ENCODE assay signal across 7 cellular contexts in the genomic region with DNA sequence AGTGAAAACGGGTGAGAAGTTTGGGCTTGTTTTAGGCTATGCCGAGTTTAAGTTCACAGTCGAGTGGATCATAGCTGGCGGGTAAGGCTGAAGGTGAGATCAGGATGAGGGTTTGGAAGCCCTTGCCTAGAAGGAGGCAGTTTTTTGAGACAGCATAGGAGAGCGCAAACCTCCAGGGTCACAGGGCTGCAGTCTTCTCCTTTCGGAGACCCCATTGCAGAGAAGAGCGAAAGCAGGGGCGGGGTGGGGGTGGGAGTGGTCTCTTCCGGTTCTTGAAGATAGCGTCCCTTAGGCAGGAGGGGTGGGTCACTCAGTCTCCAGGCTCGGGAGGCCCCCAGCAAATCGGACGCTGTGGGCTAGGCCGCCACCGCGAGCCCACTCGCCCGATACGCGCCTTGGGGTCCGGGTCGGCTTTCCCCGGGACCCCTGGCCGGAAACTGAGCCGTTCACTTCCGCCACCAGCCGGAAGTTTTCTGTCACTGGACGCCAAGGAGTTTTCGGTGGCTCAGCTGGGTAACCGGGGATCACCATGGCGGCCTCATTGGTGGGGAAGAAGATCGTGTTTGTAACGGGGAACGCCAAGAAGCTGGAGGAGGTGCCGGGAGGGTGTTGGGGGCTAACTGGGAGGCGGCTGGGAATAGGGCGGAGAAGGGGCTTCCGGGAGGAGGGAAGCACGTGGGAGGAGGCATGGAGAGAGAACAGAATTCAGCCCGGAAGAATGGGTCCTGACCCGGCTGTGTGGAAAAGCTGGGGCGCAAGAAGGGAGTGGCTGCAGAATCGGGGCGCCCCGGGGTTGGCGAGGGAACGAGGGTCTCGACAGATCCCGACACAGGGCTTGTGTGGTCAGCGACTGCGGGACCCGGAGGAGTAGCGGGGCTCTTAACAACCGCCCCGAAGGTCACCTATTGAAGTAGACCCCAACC. TPM values are rescaled to one million over a fixed set of nuclear protein-coding genes. Genes with fewer than 3 reads are reported as not detected.
A peak's percentile ranks its signal among the peaks of the same experiment; 100 is the strongest.
DNase-seq lines count a peak whose midpoint lies in the region; FAIRE-seq and TF ChIP-seq lines count a peak whose summit lies in the region.

A gene (plus strand): TSS at position 476 of the 923 bp plus-strand sequence. CDS start 54 bp downstream, at position 530.

- in situ Hi-C loops in GM13977 (cut with MboI; ENCODE audit: low pct_unique_long_range_greater_than_20kb, low sequenced_read_pairs, unreplicated experiment), result no loop called here
- in situ Hi-C loops in KBM-7 (cut with MboI; ENCODE audit: low pct_unique_long_range_greater_than_20kb, low sequenced_read_pairs), result no loop called here

- no peak for FAIRE-seq in D721Med (lab: Jason Lieb, UNC)

- intact Hi-C loops in ascending aorta (cut with DNase I), result loop anchor here (10.0 kb wide), 1 partner anchor 196 kb away; a partner anchor contains a TSS

- TF ChIP-seq CTCF in GM13977 (IDR thresholded peaks at IDR 0.05; ENCODE audit: extremely low read depth, insufficient read depth, missing control alignments), result no peak
- TF ChIP-seq CTCF in ascending aorta (IDR thresholded peaks at IDR 0.05), result peak in 1 of 3 experiments; percentile 4
- no peak for TF ChIP-seq CTCF in D721Med (IDR thresholded peaks at IDR 0.05; ENCODE audit: insufficient read depth, missing control alignments)

- peak within 1 kb of the TSS; percentile 86 for H3K9ac ChIP-seq in rectal smooth muscle tissue (ENCODE audit: low read length)

- H3K27ac ChIP-seq in ascending aorta (peak within 1 kb of the TSS; percentile 84 to 92), rectal smooth muscle tissue (ENCODE audit: low read depth, low read length) (peak within 1 kb of the TSS; percentile 74)

- no peaks in the 10 kb centered on the region for H3K9me3 ChIP-seq in ascending aorta

- peak; percentile 82 for DNase-seq in GM13977 (ENCODE audit: low spot score)
- DNase-seq in KBM-7, result peak; percentile 71
- DNase-seq in T-helper 1 cell, result peak in 4 of 5 donors; percentile 35 to 69 (median 42)
- peak in 1 of 2 donors; percentile 69 for DNase-seq in ascending aorta (ENCODE audit: low spot score in 2 of 2)
- DNase-seq in hepatic stellate cell (ENCODE audit: low spot score), result peak; percentile 72
- DNase-seq in D721Med (ENCODE audit: insufficient read length, low spot score), result no peak

- peaks cover 0 to 12% of the 10 kb centered on the region in 2 donors for H3K36me3 ChIP-seq in ascending aorta
- peaks cover 9% of the 10 kb centered on the region for H3K36me3 ChIP-seq in rectal smooth muscle tissue (ENCODE audit: control insufficient read depth, insufficient read depth, low read length)

- peak within 1 kb of the TSS; percentile 93 to 96 for H3K4me3 ChIP-seq in ascending aorta
- H3K4me3 ChIP-seq in rectal smooth muscle tissue (ENCODE audit: low read length), result peak within 1 kb of the TSS; percentile 100

- H3K4me1 ChIP-seq in ascending aorta (peaks cover 4 to 7% of the 10 kb centered on the region in 2 donors), rectal smooth muscle tissue (ENCODE audit: control insufficient read depth, insufficient read depth, low read length) (peaks cover 3% of the 10 kb centered on the region)

- H3K27me3 ChIP-seq in ascending aorta (no peaks in the 10 kb centered on the region), rectal smooth muscle tissue (ENCODE audit: control insufficient read depth, insufficient read depth, low read length) (no peaks in the 10 kb centered on the region)

RNA-seq across cellular contexts. Expression of the gene that starts here (rescaled TPM):
- total RNA-seq in ascending aorta, result 111 TPM
